Comparison of ENCODE assay signal across 9 cellular contexts in the genomic region with DNA sequence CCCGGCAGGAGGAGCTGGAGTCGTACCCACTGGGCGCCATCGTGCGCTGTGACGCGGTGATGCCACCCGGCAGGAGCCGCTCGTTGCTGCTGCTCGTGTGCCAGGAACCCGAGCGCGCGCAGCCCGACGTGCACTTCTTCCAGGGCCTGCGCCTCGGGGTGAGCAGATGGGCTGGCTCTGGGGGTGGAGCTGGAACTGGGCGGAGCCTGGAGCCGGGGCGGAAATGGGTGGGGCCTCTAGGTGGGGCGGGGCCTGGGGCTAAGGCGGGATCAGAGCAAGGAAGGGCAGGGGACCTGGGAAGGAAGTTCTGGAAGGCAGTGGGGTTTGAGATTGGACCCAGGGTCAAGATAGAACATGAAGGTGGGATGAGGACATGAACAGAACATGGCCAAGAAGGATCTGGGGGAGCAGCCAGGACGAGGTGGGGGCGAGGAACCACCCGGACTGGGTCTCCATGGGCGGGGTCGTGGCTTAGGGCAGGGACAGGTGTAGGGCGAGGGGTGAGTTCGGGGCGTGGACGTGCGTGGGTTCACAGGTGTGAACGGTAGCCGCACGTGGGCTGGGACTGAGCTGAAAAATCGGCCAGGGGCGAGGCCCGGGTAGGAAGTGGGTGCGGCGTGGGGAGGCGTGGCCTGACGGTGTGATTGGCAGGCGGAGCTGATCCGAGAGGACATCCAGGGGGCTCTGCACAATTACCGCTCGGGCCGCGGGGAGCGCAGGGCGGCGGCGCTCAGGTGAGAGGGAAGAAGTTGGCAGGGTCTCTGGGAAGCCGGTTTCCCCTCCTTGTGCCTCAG. TPM values are rescaled to one million over a fixed set of nuclear protein-coding genes. Genes with fewer than 3 reads are reported as not detected.
DNase-seq lines count a peak whose midpoint lies in the region; ATAC-seq, FAIRE-seq and TF ChIP-seq lines count a peak whose summit lies in the region.
"Had no signal": no experiment of that assay in that cellular context is flagged by ENCODE, and none has a peak within 500 bp of the region (broad histone marks: within the 10 kb centered on the region; RNA-seq: fewer than 3 reads in every experiment).

No MANE protein-coding gene starts in this region.

- H3K9me2 ChIP-seq in MM.1S (replicated peaks; ENCODE audit: insufficient read depth, low read length): no peaks in the 10 kb centered on the region

- no peaks in the 10 kb centered on the region for H3K9me3 Mint-ChIP-seq in activated naive CD8-positive, alpha-beta T cell treated with anti-CD3 and anti-CD28 coated beads, Interleukin-2, amount 50 U/mL, for 24 hours

- TF ChIP-seq CTCF in MM.1S (IDR thresholded peaks at IDR 0.05; ENCODE audit: low read length): no peak

- FAIRE-seq in small intestine (lab: Jason Lieb, UNC): no peak
- FAIRE-seq: TTC549 had no signal

- no peak overlapping the region for H2AFZ ChIP-seq in MM.1S (ENCODE audit: low read length)

- H3K9me3 ChIP-seq in MM.1S (replicated peaks; ENCODE audit: insufficient read depth, low read length) (no peaks in the 10 kb centered on the region), small intestine (ENCODE audit: control insufficient read depth, low read depth) (no peaks in the 10 kb centered on the region)

- H3K27me3 ChIP-seq in MM.1S (replicated peaks; ENCODE audit: insufficient read depth, low read length) (peaks cover 37% of the 10 kb centered on the region), small intestine (ENCODE audit: control insufficient read depth in 2 of 2, insufficient read depth in 2 of 2, low read length in 2 of 2) (peaks cover 0 to 5% of the 10 kb centered on the region in 2 donors)

- no peak overlapping the region for H3K4me3 ChIP-seq in MM.1S (ENCODE audit: low read length)
- H3K4me3 ChIP-seq in small intestine (ENCODE audit: low read depth in 1 of 2, low read length in 2 of 2): peak overlapping the region in 1 of 2 donors; percentile 51

- no peaks in the 10 kb centered on the region for H3K79me2 ChIP-seq in MM.1S (ENCODE audit: low read length)

- H3K4me1 Mint-ChIP-seq in activated naive CD8-positive, alpha-beta T cell treated with anti-CD3 and anti-CD28 coated beads, Interleukin-2, amount 50 U/mL, for 24 hours: peaks cover 25% of the 10 kb centered on the region

- H3K36me3 ChIP-seq in MM.1S (replicated peaks; ENCODE audit: insufficient read depth, low read length) (no peaks in the 10 kb centered on the region), small intestine (ENCODE audit: control insufficient read depth in 2 of 2, insufficient read depth in 2 of 2, low read length in 2 of 2) (no peaks in the 10 kb centered on the region)

- H3K4me1 ChIP-seq in MM.1S (ENCODE audit: low read length) (peaks cover 15% of the 10 kb centered on the region), small intestine (ENCODE audit: control insufficient read depth in 2 of 2, insufficient read depth in 1 of 2, low read depth in 1 of 2, low read length in 1 of 2) (peaks cover 0 to 5% of the 10 kb centered on the region in 2 donors)

- 3 to 5% (median 3%) methylated on average over 55 of the region's 55 CpGs for WGBS in small intestine, 3 donors

- H3K27ac ChIP-seq in MM.1S (ENCODE audit: low read length) (no peak overlapping the region), small intestine (ENCODE audit: low read depth in 1 of 2, low read length in 1 of 2) (peak overlapping the region; percentile 86 to 95)

- DNase-seq in EL (peak; percentile 79), MM.1S (no peak), hepatic stellate cell (ENCODE audit: low spot score) (peak; percentile 84), small intestine (peak; percentile 87), GDM1 (lab: John Stamatoyannopoulos, UW) (no peak), medulla oblongata (ENCODE audit: extremely low spot score) (no peak)
- peak; percentile 74 for DNase-seq in activated naive CD8-positive, alpha-beta T cell treated with anti-CD3 and anti-CD28 coated beads, Interleukin-2, amount 50 U/mL, for 24 hours

- peaks cover 55% of the 10 kb centered on the region for H3K27me3 Mint-ChIP-seq in activated naive CD8-positive, alpha-beta T cell treated with anti-CD3 and anti-CD28 coated beads, Interleukin-2, amount 50 U/mL, for 24 hours

- H4K20me1 ChIP-seq in MM.1S (ENCODE audit: insufficient read depth, low read length): no peaks in the 10 kb centered on the region

- H3K36me3 Mint-ChIP-seq in activated naive CD8-positive, alpha-beta T cell treated with anti-CD3 and anti-CD28 coated beads, Interleukin-2, amount 50 U/mL, for 24 hours (ENCODE audit: low read depth): peaks cover 6% of the 10 kb centered on the region

- peak overlapping the region; percentile 68 for H3K4me2 ChIP-seq in MM.1S (ENCODE audit: low read depth, low read length)

- H3K9ac ChIP-seq in MM.1S (ENCODE audit: low read length): no peak overlapping the region

- H3K4me3 Mint-ChIP-seq in activated naive CD8-positive, alpha-beta T cell treated with anti-CD3 and anti-CD28 coated beads, Interleukin-2, amount 50 U/mL, for 24 hours: peak overlapping the region; percentile 64

- H3F3A ChIP-seq in MM.1S (ENCODE audit: insufficient read depth, low read length): no peaks in the 10 kb centered on the region

- H3K27ac Mint-ChIP-seq in activated naive CD8-positive, alpha-beta T cell treated with anti-CD3 and anti-CD28 coated beads, Interleukin-2, amount 50 U/mL, for 24 hours: no peak overlapping the region

- peak; percentile 83 for ATAC-seq in SK-N-SH treated with all-trans-retinoic acid at 6 μM for 48 hours
- ATAC-seq in activated naive CD8-positive, alpha-beta T cell treated with anti-CD3 and anti-CD28 coated beads, Interleukin-2, amount 50 U/mL, for 24 hours: peak; percentile 45

TF ChIP-seq in SK-N-SH treated with all-trans-retinoic acid at 6 μM for 48 hours, 23 proteins besides CTCF, POLR2A, EP300 and RAD21:
- TF ChIP-seq TOX (CRISPR knock-in tag; IDR thresholded peaks at IDR 0.05; ENCODE audit: borderline replicate concordance) (no peak), ZFP3 (CRISPR knock-in tag; IDR thresholded peaks at IDR 0.05) (no peak), ZC3H10 (CRISPR knock-in tag; IDR thresholded peaks at IDR 0.05) (no peak), RARB (CRISPR knock-in tag; IDR thresholded peaks at IDR 0.05) (no peak), PPARA (CRISPR knock-in tag; IDR thresholded peaks at IDR 0.05; ENCODE audit: borderline replicate concordance) (no peak), CREB5 (CRISPR knock-in tag; IDR thresholded peaks at IDR 0.05; ENCODE audit: low read depth) (no peak), ISL1 (CRISPR knock-in tag; IDR thresholded peaks at IDR 0.05) (no peak), ZFP30 (CRISPR knock-in tag; IDR thresholded peaks at IDR 0.05) (no peak), OSR1 (CRISPR knock-in tag; IDR thresholded peaks at IDR 0.05) (no peak), ZNF70 (CRISPR knock-in tag; IDR thresholded peaks at IDR 0.05) (no peak), ESRRG (CRISPR knock-in tag; IDR thresholded peaks at IDR 0.05) (no peak)

RNA-seq across cellular contexts. Expression of gene EPS8L1, which starts 4.6 kb away (rescaled TPM):
- 10 to 100 TPM; 17.2 to 23.8 (median 21.0) TPM for polyA plus RNA-seq in small intestine

RNA-seq across cellular contexts. Expression of gene RDH13, which starts 17.4 kb away (rescaled TPM):
- polyA plus RNA-seq in small intestine: 10 to 100 TPM; 21.3 to 28.4 (median 23.0) TPM

RNA-seq across cellular contexts. Expression of gene PPP1R12C, which starts 37.1 kb away (rescaled TPM):
- polyA plus RNA-seq in small intestine: 100 to 1,000 TPM in 2 of 3 donors, 10 to 100 TPM in 1; 96.6 to 192 (median 166) TPM

RNA-seq across cellular contexts. Expression of gene GP6, which starts 42.3 kb away (rescaled TPM):
- under 1 TPM in 1 of 3 donors, not detected in 2; 0.15 TPM for polyA plus RNA-seq in small intestine

Comparison
In these comparisons a context has a peak if more than half of its experiments do, and no peak if none do; other contexts are left out.
1. DNase-seq: peak in EL (single experiment), activated naive CD8-positive, alpha-beta T cell treated with anti-CD3 and anti-CD28 coated beads, Interleukin-2, amount 50 U/mL, for 24 hours (single experiment), hepatic stellate cell (single experiment) and small intestine (single experiment); none in MM.1S (single experiment), GDM1 (single experiment) and medulla oblongata (single experiment).